Comparison of ENCODE assay signal across 8 cellular contexts in the genomic region with DNA sequence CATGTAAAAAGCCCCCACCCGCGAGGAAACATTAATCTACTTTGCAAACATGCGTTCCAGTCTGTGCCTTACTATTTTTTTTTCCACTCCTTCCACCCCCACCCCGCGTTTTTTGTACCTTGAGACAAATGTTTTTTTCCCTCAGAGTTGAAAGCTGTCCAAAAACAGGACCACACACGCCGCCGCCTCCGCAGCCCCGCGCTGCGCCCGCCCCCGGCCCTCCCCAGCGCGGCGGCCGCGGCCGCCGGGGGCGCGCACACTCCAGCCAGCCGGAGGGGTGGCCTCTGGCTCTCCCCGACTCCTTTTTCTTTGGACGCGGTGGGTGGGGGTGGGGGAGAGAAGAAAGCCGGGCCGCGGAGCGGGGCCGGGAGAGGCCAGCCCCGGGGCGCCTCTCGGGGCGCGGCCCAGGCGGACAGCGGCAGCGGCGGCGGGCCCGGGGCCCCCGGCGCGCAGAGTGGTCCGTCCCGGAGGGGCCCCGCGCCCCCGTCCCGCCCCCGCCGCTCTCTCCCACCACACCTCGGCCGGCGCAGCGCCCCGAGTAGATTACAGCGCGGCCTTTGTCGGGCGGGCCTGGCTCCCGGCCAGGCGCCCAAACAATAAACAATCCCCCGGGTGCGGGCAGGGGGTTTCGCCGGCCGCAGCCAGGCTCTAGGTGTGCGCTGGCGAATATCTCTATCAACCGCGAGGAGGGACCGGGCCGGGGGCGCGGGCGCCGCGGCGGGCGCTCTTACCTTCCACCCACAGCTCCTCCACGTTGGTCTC. TPM values are rescaled to one million over a fixed set of nuclear protein-coding genes. Genes with fewer than 3 reads are reported as not detected.
DNase-seq lines count a peak whose midpoint lies in the region; ATAC-seq, FAIRE-seq and TF ChIP-seq lines count a peak whose summit lies in the region.

No MANE protein-coding gene starts in this region.

- POLR2A ChIA-PET in H1 (lab: Charles Lee; ENCODE audit: partially characterized antibody), result interaction anchor here (1.8 to 2.4 kb wide), 2 partner anchors 8 to 11 kb away, joined by 7 to 8 read pairs; a partner anchor contains a TSS

- H3K9me2 ChIP-seq in Karpas-422 (replicated peaks; ENCODE audit: insufficient read depth, low read length), result no peaks in the 10 kb centered on the region

- no peaks in the 10 kb centered on the region for H3K9me3 ChIP-seq in Karpas-422 (ENCODE audit: low read length)
- H3K9me3 ChIP-seq in WERI-Rb-1 (ENCODE audit: severe bottlenecking), result no peaks in the 10 kb centered on the region
- no peaks in the 10 kb centered on the region for H3K9me3 ChIP-seq in H1 (ENCODE audit: insufficient read depth in 2 of 2, low read depth in 1 of 2, low read length in 1 of 2)
- no peaks in the 10 kb centered on the region for H3K9me3 ChIP-seq in mesenchymal stem cell (ENCODE audit: control insufficient read depth, low read length)

- H3K4me1 ChIP-seq in Karpas-422 (ENCODE audit: low read length) (peaks cover 60% of the 10 kb centered on the region), H1 (replicated peaks in 1 of 4; ENCODE audit: control insufficient read depth in 3 of 4, insufficient read depth in 4 of 4, low read length in 3 of 4) (peaks cover 3 to 8% (median 5%) of the 10 kb centered on the region in 4 experiments; a peak in 6 of 7 replicates), mesenchymal stem cell (ENCODE audit: control insufficient read depth, insufficient read depth, low read depth, low read length) (peaks cover 8% of the 10 kb centered on the region)

- H2BK15ac ChIP-seq in H1 (ENCODE audit: low read length), result no peak overlapping the region
- peak overlapping the region; percentile 97 for H2BK15ac ChIP-seq in mesenchymal stem cell (ENCODE audit: low read depth, poor library complexity, severe bottlenecking)

- H4K5ac ChIP-seq in H1 (ENCODE audit: insufficient read length, low read depth, low read length), result no peak overlapping the region

- no peak for FAIRE-seq in H1 (lab: Jason Lieb, UNC)

- H3K36me3 ChIP-seq in Karpas-422 (ENCODE audit: insufficient read depth, low read length) (no peaks in the 10 kb centered on the region), WERI-Rb-1 (peaks cover 8% of the 10 kb centered on the region), H1 (ENCODE audit: control insufficient read depth in 2 of 4, insufficient read depth in 4 of 4, low read length in 3 of 4) (no peaks in the 10 kb centered on the region; a peak in 1 of 8 replicates), mesenchymal stem cell (ENCODE audit: control insufficient read depth in 1 of 2, insufficient read depth in 2 of 2, low read depth in 1 of 2, low read length in 2 of 2) (peaks cover 0 to 5% of the 10 kb centered on the region in 2 experiments)

- TF ChIP-seq CTCF in AG10803 (conservative IDR thresholded peaks at IDR 0.05; ENCODE audit: low read length), result no peak
- no peak for TF ChIP-seq CTCF in WERI-Rb-1 (IDR thresholded peaks at IDR 0.05; ENCODE audit: low read depth, low read length)
- TF ChIP-seq CTCF in H1 (IDR thresholded peaks at IDR 0.05; ENCODE audit: control extremely low read depth in 1 of 3, insufficient read depth in 1 of 3, low read depth in 1 of 3, low read length in 3 of 3), result no peak

- peak overlapping the region; percentile 40 for H3K56ac ChIP-seq in H1 (replicated peaks; ENCODE audit: insufficient read length, low read depth, low read length)

- H3K9ac ChIP-seq in Karpas-422 (ENCODE audit: low read length) (peak overlapping the region; percentile 74), H1 (replicated peaks in 1 of 4; ENCODE audit: extremely low read depth in 1 of 4, low read depth in 3 of 4, low read length in 3 of 4) (peak overlapping the region; percentile 61 to 75 (median 68); a peak in 6 of 7 replicates), mesenchymal stem cell (ENCODE audit: low read length) (peak overlapping the region; percentile 89)

- no peak overlapping the region for H2BK20ac ChIP-seq in H1 (ENCODE audit: low read length)

- H3K79me2 ChIP-seq in Karpas-422 (ENCODE audit: low read length) (no peaks in the 10 kb centered on the region), H1 (ENCODE audit: control insufficient read depth in 1 of 2, insufficient read depth in 2 of 2, low read length in 2 of 2) (peaks cover 7 to 47% of the 10 kb centered on the region in 2 experiments; a peak in 3 of 4 replicates)

- H3K27ac ChIP-seq in Karpas-422 (ENCODE audit: low read length) (no peak overlapping the region), WERI-Rb-1 (peak overlapping the region; percentile 96), H1 (ENCODE audit: low read depth, low read length) (peak overlapping the region; percentile 41; the same call in 1 of the 2 replicates), mesenchymal stem cell (ENCODE audit: low read length, poor library complexity, severe bottlenecking) (peak overlapping the region; percentile 82), temporal lobe (ENCODE audit: low read depth, low read length) (peak overlapping the region; percentile 81)

- H2AFZ ChIP-seq in Karpas-422 (ENCODE audit: low read length) (peak overlapping the region; percentile 88; the same call in 1 of the 2 replicates), H1 (ENCODE audit: low read length) (no peak overlapping the region), mesenchymal stem cell (ENCODE audit: low read depth, low read length) (no peak overlapping the region)

- TF ChIP-seq POLR2A in GM18526 (IDR thresholded peaks at IDR 0.05; ENCODE audit: extremely low read depth, insufficient read length) (peak; percentile 52), H1 (IDR thresholded peaks at IDR 0.05; ENCODE audit: control extremely low read depth in 1 of 2, low read depth in 2 of 2, low read length in 2 of 2) (peak in 1 of 2 experiments; percentile 43; a peak in 1 of 3 replicates)

- H3K4me2 ChIP-seq in Karpas-422 (ENCODE audit: low read depth, low read length, poor library complexity, severe bottlenecking) (peak overlapping the region; percentile 93), H1 (ENCODE audit: insufficient read depth in 1 of 2, low read depth in 2 of 2, low read length in 2 of 2) (peak overlapping the region; percentile 93 to 95), mesenchymal stem cell (ENCODE audit: low read length, poor library complexity, severe bottlenecking) (peak overlapping the region; percentile 97)

- 1% methylated on average over 48 of the region's 84 CpGs; no CpG with 5 or more reads in 1 of the 2 experiments for WGBS in H1 (ENCODE audit: extremely low coverage in 1 of 2, insufficient coverage in 1 of 2, insufficient read length in 1 of 2, insufficient replicate concordance in 2 of 2, low coverage in 1 of 2, low lambda C conversion rate in 2 of 2, missing lambda C conversion rate in 1 of 2), 2 experiments
- 1% methylated on average over 45 of the region's 84 CpGs for WGBS in mesenchymal stem cell

- ATAC-seq in HG02981 (IDR thresholded peaks at IDR 0.05; ENCODE audit: unreplicated experiment), result no peak

- DNase-seq in AG10803 (ENCODE audit: low read depth) (peak; percentile 41), Karpas-422 (peak; percentile 73), WERI-Rb-1 (peak; percentile 68), H1 (ENCODE audit: low read depth in 1 of 2, low spot score in 2 of 2) (peak in 1 of 2 experiments; percentile 62), mesenchymal stem cell (peak; percentile 72)

- peaks cover 9% of the 10 kb centered on the region for H4K20me1 ChIP-seq in Karpas-422 (ENCODE audit: insufficient read depth, low read depth, low read length)
- H4K20me1 ChIP-seq in H1 (replicated peaks in 1 of 2; ENCODE audit: control insufficient read depth in 1 of 2, insufficient read depth in 2 of 2, low read length in 2 of 2), result peaks cover 0 to 9% of the 10 kb centered on the region in 2 experiments

- no peak overlapping the region for H2AK5ac ChIP-seq in H1 (ENCODE audit: low read depth, low read length)
- no peak overlapping the region for H2AK5ac ChIP-seq in mesenchymal stem cell (ENCODE audit: low read length, severe bottlenecking)

- no peak for TF ChIP-seq RAD21 in H1 (IDR thresholded peaks at IDR 0.05 in 1 of 2, conservative IDR thresholded peaks at IDR 0.05 in 1 of 2; ENCODE audit: low read depth in 2 of 2, low read length in 2 of 2)

- H2BK5ac ChIP-seq in H1 (ENCODE audit: low read depth, low read length) (peak overlapping the region; percentile 60; the same call in 1 of the 2 replicates), mesenchymal stem cell (ENCODE audit: low read depth, low read length, poor library complexity, severe bottlenecking) (peak overlapping the region; percentile 90)

- H3K23me2 ChIP-seq in H1 (ENCODE audit: low read depth, low read length), result peaks cover 27% of the 10 kb centered on the region; the same call in 1 of the 2 replicates

- H3K79me1 ChIP-seq in H1 (ENCODE audit: low read depth, low read length) (peaks cover 5% of the 10 kb centered on the region; the same call in 1 of the 2 replicates), mesenchymal stem cell (replicated peaks; ENCODE audit: low read length, poor library complexity, severe bottlenecking) (peaks cover 28% of the 10 kb centered on the region)

- no peak overlapping the region for H2BK120ac ChIP-seq in H1 (replicated peaks; ENCODE audit: low read depth, low read length)
- peak overlapping the region; percentile 99 for H2BK120ac ChIP-seq in mesenchymal stem cell (ENCODE audit: low read depth, low read length)

- H3K23ac ChIP-seq in H1 (ENCODE audit: insufficient read length) (no peak overlapping the region), mesenchymal stem cell (ENCODE audit: low read length in 2 of 2) (no peak overlapping the region)

- H3K4ac ChIP-seq in H1 (replicated peaks; ENCODE audit: insufficient read length, low read depth, low read length) (no peak overlapping the region), mesenchymal stem cell (ENCODE audit: low read depth in 1 of 2, low read length in 2 of 2) (peak overlapping the region; percentile 81 to 94)

- 0 out of 3 replicates have a peak, but pooled peaks of 1 of the 2 experiments have one; percentile 71 for TF ChIP-seq EP300 in H1 (IDR thresholded peaks at IDR 0.05; ENCODE audit: borderline replicate concordance in 1 of 2, low read depth in 2 of 2, low read length in 2 of 2)

- peak overlapping the region; percentile 89 for H4K8ac ChIP-seq in H1 (ENCODE audit: extremely low read depth, insufficient read depth, low read length)
- peak overlapping the region; percentile 77 for H4K8ac ChIP-seq in mesenchymal stem cell (ENCODE audit: low read length)

- no peaks in the 10 kb centered on the region for H3K27me3 ChIP-seq in Karpas-422 (ENCODE audit: low read length)
- no peaks in the 10 kb centered on the region for H3K27me3 ChIP-seq in WERI-Rb-1 (ENCODE audit: insufficient read depth, low read depth, severe bottlenecking)
- no peaks in the 10 kb centered on the region for H3K27me3 ChIP-seq in H1 (replicated peaks in 1 of 4; ENCODE audit: control insufficient read depth in 3 of 4, extremely low read depth in 1 of 4, insufficient read depth in 3 of 4, low read length in 3 of 4)
- H3K27me3 ChIP-seq in mesenchymal stem cell (ENCODE audit: control insufficient read depth in 1 of 2, insufficient read depth in 1 of 2, low read length in 2 of 2), result no peaks in the 10 kb centered on the region

- H3K14ac ChIP-seq in H1 (ENCODE audit: insufficient read length) (no peak overlapping the region), mesenchymal stem cell (ENCODE audit: low read length in 2 of 2) (peak overlapping the region in 1 of 2 experiments; percentile 64)

- H3K18ac ChIP-seq in H1 (ENCODE audit: extremely low read depth, low read length) (peak overlapping the region; percentile 98), mesenchymal stem cell (ENCODE audit: low read depth in 1 of 2, low read length in 2 of 2) (peak overlapping the region; percentile 96 to 98)

- H3K4me3 ChIP-seq in AG10803 (ENCODE audit: low read length) (peak overlapping the region; percentile 81), Karpas-422 (ENCODE audit: low read length) (peak overlapping the region; percentile 71), WERI-Rb-1 (ENCODE audit: low read depth, low read length) (peak overlapping the region; percentile 76), H1 (ENCODE audit: extremely low read depth in 1 of 4, insufficient read depth in 2 of 4, low read depth in 3 of 4, low read length in 4 of 4) (peak overlapping the region; percentile 53 to 94 (median 94)), mesenchymal stem cell (ENCODE audit: insufficient read depth in 1 of 2, low read depth in 1 of 2, low read length in 2 of 2) (peak overlapping the region; percentile 81 to 95)

- H2BK12ac ChIP-seq in H1 (ENCODE audit: low read depth, low read length), result peak overlapping the region; percentile 17; the same call in 1 of the 2 replicates
- H2BK12ac ChIP-seq in mesenchymal stem cell (ENCODE audit: low read length in 2 of 2), result peak overlapping the region in 1 of 2 experiments; percentile 85

- CTCF ChIA-PET in H1 (lab: Charles Lee; ENCODE audit: partially characterized antibody), result interaction anchor here (1.1 to 1.2 kb wide), 2 partner anchors 121 to 712 kb away, joined by 3 read pairs; no protein-coding TSS in a partner anchor

- H4K91ac ChIP-seq in H1 (replicated peaks; ENCODE audit: insufficient read length, low read length) (no peak overlapping the region), mesenchymal stem cell (ENCODE audit: low read length) (peak overlapping the region; percentile 80)

RNA-seq across cellular contexts. Expression of a gene that starts 10.9 kb away (rescaled TPM):
- total RNA-seq in Karpas-422 (2014; rRNA removed; shearing (Covaris generic); ENCODE audit: low replicate concordance), result 11.7 and 12.4 TPM in 2 replicates
- total RNA-seq in H1 (2021; fragmentation: NEBNext Ultra II Directional; extraction: Animal tissue kit (Norgen Biotek cat#: 25700)), result 34.1 and 42.3 TPM in 2 replicates
- 6.4 and 17.9 TPM in 2 replicates for polyA plus RNA-seq in H1 (2011; rRNA removed)
- 6.7 TPM for polyA plus RNA-seq in H1 (2011; cell fraction: cytosol; rRNA removed)
- polyA plus RNA-seq in H1 (2011; cell fraction: nucleus; rRNA removed), result 30.2 TPM
- 8.8 to 11.1 TPM (median 10.7 TPM) in 4 replicates for polyA plus RNA-seq in H1 (2012, experiment 1 of 2)
- polyA plus RNA-seq in H1 (2012, experiment 2 of 2), result 14.3 TPM
- polyA plus RNA-seq in H1 (2013, experiment 1 of 2), result 12.6 TPM
- polyA plus RNA-seq in H1 (2013, experiment 2 of 2), result 12.5 TPM
- polyA minus RNA-seq in H1 (2011; rRNA and poly(A)+ RNA removed), result 18.6 and 19.0 TPM in 2 replicates
- 24.4 TPM for polyA minus RNA-seq in H1 (2011; cell fraction: cytosol; rRNA and poly(A)+ RNA removed)
- 60.1 TPM for polyA minus RNA-seq in H1 (2011; cell fraction: nucleus; rRNA and poly(A)+ RNA removed)
- 8.7 TPM for polyA plus RNA-seq in mesenchymal stem cell (2013, experiment 1 of 2)
- 9.5 TPM for polyA plus RNA-seq in mesenchymal stem cell (2013, experiment 2 of 2)
- 6.6 TPM for total RNA-seq in temporal lobe
